Comparison of ENCODE assay signal across 8 cellular contexts in the genomic region with DNA sequence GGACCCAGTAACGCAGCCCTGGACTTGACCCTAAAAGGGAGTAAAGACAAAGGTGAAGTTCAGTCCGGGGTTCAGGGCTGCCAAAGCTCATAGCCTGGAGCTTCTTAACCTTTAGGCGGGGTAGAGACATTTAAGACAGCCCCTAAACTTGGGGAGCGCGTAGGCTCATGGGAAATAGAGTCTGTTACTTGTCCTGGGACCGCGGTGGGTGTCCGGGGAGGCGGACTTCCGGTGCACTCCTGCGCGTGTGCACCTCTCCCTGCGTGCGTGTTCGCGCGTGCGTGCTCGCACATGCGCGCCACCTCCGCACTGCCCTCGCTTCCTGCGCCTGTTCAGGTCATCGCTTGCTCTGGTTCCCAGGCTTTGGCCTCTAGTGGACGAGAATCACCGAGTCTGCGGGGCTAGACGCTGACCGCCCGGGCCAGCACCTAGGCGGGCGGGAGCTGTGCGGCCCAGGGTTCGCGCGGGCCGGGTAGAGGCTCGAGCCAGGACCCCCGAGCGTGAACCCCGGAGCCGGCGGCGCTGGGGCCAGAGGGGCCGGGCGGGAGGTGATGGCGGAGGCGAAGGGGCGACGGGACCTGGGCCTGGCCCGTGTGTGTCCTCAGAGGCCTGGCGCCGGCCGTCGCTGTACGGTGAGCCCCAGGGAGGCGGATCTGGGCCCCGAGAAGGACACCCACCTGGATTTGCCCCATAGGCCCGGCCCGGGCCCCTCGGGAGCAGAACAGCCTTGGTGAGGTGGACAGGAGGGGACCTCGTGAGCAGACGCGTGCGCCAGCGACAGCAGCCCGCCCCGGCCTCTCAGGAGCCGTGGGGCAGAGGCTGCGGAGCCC. TPM values are rescaled to one million over a fixed set of nuclear protein-coding genes. Genes with fewer than 3 reads are reported as not detected.
DNase-seq lines count a peak whose midpoint lies in the region; ATAC-seq, FAIRE-seq and TF ChIP-seq lines count a peak whose summit lies in the region.
"Not testable (repeated sequence)": the region's sequence is repeated elsewhere in the genome, so short reads cannot be mapped to it uniquely, and the experiment has no call there.

No MANE protein-coding gene starts in this region.

- intact Hi-C loops in right cardiac atrium (cut with DNase I); psoas muscle (cut with DNase I): not testable (repeated sequence)

- not testable (repeated sequence) for TF ChIP-seq CTCF in psoas muscle (IDR thresholded peaks at IDR 0.05)

- H3K4me1 ChIP-seq in right cardiac atrium (ENCODE audit: control insufficient read depth, insufficient read depth, low read length); psoas muscle: not testable (repeated sequence)

- H3K27me3 Mint-ChIP-seq in T-helper 1 cell treated with Interleukin-12 subunit alpha and Interleukin-12 subunit beta and Interleukin-4 antibody, amounts not matched to agents 30 μg/mL and 1 μg/mL, for 36 hours (ENCODE audit: low read depth) = not testable (repeated sequence)

- H3K4me3 ChIP-seq in right cardiac atrium (ENCODE audit: low read length) (peak overlapping the region; percentile 70), psoas muscle (peak overlapping the region; percentile 90)

- under 1% methylated on average over 71 of the region's 71 CpGs for WGBS in right cardiac atrium
- WGBS in psoas muscle, 3 donors = 0 to 1% (median 0%) methylated on average over 52 to 71 of the region's 71 CpGs

- not testable (repeated sequence) for FAIRE-seq in urothelium cell line (lab: Jason Lieb, UNC)

- not testable (repeated sequence) for H3K27me3 ChIP-seq in right cardiac atrium (ENCODE audit: control insufficient read depth, insufficient read depth); psoas muscle (ENCODE audit: insufficient read depth in 3 of 3, low read length in 2 of 3)

- DNase-seq in NCI-H1694 (lab: John Stamatoyannopoulos, UW) = peak; percentile 78
- peak; percentile 54 to 93 (median 84) for DNase-seq in anterior cingulate cortex (lab: John Stamatoyannopoulos, UW)
- peak; percentile 93 to 96 (median 95) for DNase-seq in right cardiac atrium
- peak; percentile 90 to 95 for DNase-seq in psoas muscle
- DNase-seq in urothelium cell line (ENCODE audit: low spot score) = peak; percentile 42

- H3K27ac ChIP-seq in right cardiac atrium (ENCODE audit: low read length) (peak overlapping the region; percentile 71), psoas muscle (peak overlapping the region; percentile 94)

- peaks cover 11% of the 10 kb centered on the region for H3K4me1 Mint-ChIP-seq in T-helper 1 cell treated with Interleukin-12 subunit alpha and Interleukin-12 subunit beta and Interleukin-4 antibody, amounts not matched to agents 30 μg/mL and 1 μg/mL, for 36 hours (ENCODE audit: low read depth)

- H3K9me3 Mint-ChIP-seq in T-helper 1 cell treated with Interleukin-12 subunit alpha and Interleukin-12 subunit beta and Interleukin-4 antibody, amounts not matched to agents 30 μg/mL and 1 μg/mL, for 36 hours = not testable (repeated sequence)

- peak overlapping the region; percentile 85 for H3K27ac Mint-ChIP-seq in T-helper 1 cell treated with Interleukin-12 subunit alpha and Interleukin-12 subunit beta and Interleukin-4 antibody, amounts not matched to agents 30 μg/mL and 1 μg/mL, for 36 hours

- peaks cover 0 to 17% of the 10 kb centered on the region in 2 donors for H3K36me3 ChIP-seq in psoas muscle (ENCODE audit: insufficient read depth in 1 of 2, low read depth in 1 of 2)

- not testable (repeated sequence) for H3K9me3 ChIP-seq in right cardiac atrium (ENCODE audit: control insufficient read depth, low read length); psoas muscle

- ATAC-seq in GM18499 (IDR thresholded peaks at IDR 0.05; ENCODE audit: insufficient read depth, unreplicated experiment) (peak; percentile 98), HG02885 (IDR thresholded peaks at IDR 0.05; ENCODE audit: poor library complexity, unreplicated experiment) (peak; percentile 99), right cardiac atrium (peak; percentile 100), psoas muscle (peak; percentile 100)

- H3K4me3 Mint-ChIP-seq in T-helper 1 cell treated with Interleukin-12 subunit alpha and Interleukin-12 subunit beta and Interleukin-4 antibody, amounts not matched to agents 30 μg/mL and 1 μg/mL, for 36 hours = peak overlapping the region; percentile 96

- not testable (repeated sequence) for H3K36me3 Mint-ChIP-seq in T-helper 1 cell treated with Interleukin-12 subunit alpha and Interleukin-12 subunit beta and Interleukin-4 antibody, amounts not matched to agents 30 μg/mL and 1 μg/mL, for 36 hours (ENCODE audit: low read depth)

RNA-seq across cellular contexts. Expression of gene SPDYE16, which starts 6.1 kb away (rescaled TPM):
- under 1 TPM in 2 of 4 donors, not detected in 2; 0.17 to 0.26 TPM for total RNA-seq in right cardiac atrium
- 0.09 TPM for polyA plus RNA-seq in right cardiac atrium
- under 1 TPM in 3 of 4 donors, not detected in 1; 0.40 to 0.60 (median 0.44) TPM for total RNA-seq in psoas muscle
- polyA plus RNA-seq in psoas muscle = under 1 TPM; 0.04 to 0.13 (median 0.10) TPM

RNA-seq across cellular contexts. Expression of gene UPK3B, which starts 38.9 kb away (rescaled TPM):
- total RNA-seq in right cardiac atrium = 1 to 10 TPM in 3 of 4 donors, under 1 TPM in 1; 0.48 to 3.5 (median 1.2) TPM
- polyA plus RNA-seq in right cardiac atrium = 0.23 TPM
- under 1 TPM in 3 of 4 donors, not detected in 1; 0.48 to 0.91 (median 0.77) TPM for total RNA-seq in psoas muscle
- polyA plus RNA-seq in psoas muscle = under 1 TPM; 0.12 to 0.23 (median 0.13) TPM

Comparison
In these comparisons a context has a peak if more than half of its experiments do, and no peak if none do; other contexts are left out.
1. Peak in every context shown above with its lines: DNase-seq, ATAC-seq, H3K4me3 ChIP-seq and H3K27ac ChIP-seq.
2. DNase-seq: peak in every context shown above with its lines; median percentile 95 in right cardiac atrium; 92 in psoas muscle; 84 in anterior cingulate cortex; 78 in NCI-H1694; 42 in urothelium cell line.